21 cellular contexts compared by ENCODE assay signal in the genomic region with DNA sequence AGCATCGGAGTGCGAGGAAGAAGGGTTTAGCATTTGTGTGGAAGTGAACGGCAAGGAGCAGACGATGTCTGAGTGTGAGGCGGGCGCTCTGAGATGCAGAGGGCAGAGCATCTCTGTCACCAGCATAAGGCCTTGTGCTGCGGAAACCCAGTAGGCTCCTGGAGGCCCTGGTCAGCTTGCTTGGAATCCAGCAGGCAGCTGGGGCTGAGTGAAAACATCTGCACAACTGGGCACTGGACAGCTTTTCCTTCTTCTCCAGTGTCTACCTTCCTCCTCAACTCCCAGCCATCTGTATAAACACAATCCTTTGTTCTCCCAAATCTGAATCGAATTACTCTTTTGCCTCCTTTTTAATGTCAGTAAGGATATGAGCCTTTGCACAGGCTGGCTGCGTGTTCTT.
"Had no signal": no experiment of that assay in that cellular context is flagged by ENCODE, and none has a peak within 500 bp of the region (broad histone marks: within the 10 kb centered on the region; RNA-seq: fewer than 3 reads in every experiment).

No MANE protein-coding gene starts in this region.

- H3K27ac ChIP-seq: esophagus squamous epithelium, pancreas, sigmoid colon, testis, tibial artery had no signal

- H3K4me1 Mint-ChIP-seq: natural killer cell; stimulated activated memory B cell treated with anti-CD40 and anti-IgM and Interleukin-4, amounts not matched to agents 10 μg/mL and 1 μg/mL and 100 μg/mL, for 72 hours had no signal

- DNase-seq: caudate nucleus; cerebellar nuclear complex; cortex of kidney; effector memory CD8-positive, alpha-beta T cell; erythroblast; esophagus squamous epithelium; head of caudate nucleus; mammary epithelial cell; natural killer cell; occipital lobe; pancreas; sigmoid colon; stimulated activated CD4-positive, alpha-beta T cell treated with anti-CD3 and anti-CD28 coated beads, Interleukin-2, amount 100 ng/mL, for 24 hours; stimulated activated CD4-positive, alpha-beta T cell treated with anti-CD3 and anti-CD28 coated beads, Interleukin-4, amount 100 ng/mL, for 4 hours; stimulated activated naive CD8-positive, alpha-beta T cell treated with anti-CD3 and anti-CD28 coated beads, Interleukin-15, Interleukin-2, amounts not matched to agents 100 U/mL and 50 U/mL, for 24 hours; substantia nigra; testis; tibial artery had no signal

- H3K36me3 Mint-ChIP-seq: natural killer cell; stimulated activated memory B cell treated with anti-CD40 and anti-IgM and Interleukin-4, amounts not matched to agents 10 μg/mL and 1 μg/mL and 100 μg/mL, for 72 hours; type B pancreatic cell had no signal

- H3K9me3 Mint-ChIP-seq: effector memory CD8-positive, alpha-beta T cell; type B pancreatic cell had no signal

- H3K4me1 ChIP-seq: esophagus squamous epithelium, pancreas, testis, tibial artery had no signal

- ATAC-seq: effector memory CD8-positive, alpha-beta T cell; left lobe of liver; natural killer cell; pancreas; stimulated activated memory B cell treated with anti-CD40 and anti-IgM and Interleukin-4, amounts not matched to agents 10 μg/mL and 1 μg/mL and 100 μg/mL, for 72 hours; stimulated activated naive CD8-positive, alpha-beta T cell treated with anti-CD3 and anti-CD28 coated beads, Interleukin-15, Interleukin-2, amounts not matched to agents 100 U/mL and 50 U/mL, for 24 hours had no signal

- H3K9me3 ChIP-seq: esophagus squamous epithelium, pancreas, sigmoid colon, testis, tibial artery had no signal

- H3K4me3 ChIP-seq: esophagus squamous epithelium, pancreas, sigmoid colon, testis, tibial artery had no signal

- H3K4me3 Mint-ChIP-seq: effector memory CD8-positive, alpha-beta T cell; natural killer cell; stimulated activated memory B cell treated with anti-CD40 and anti-IgM and Interleukin-4, amounts not matched to agents 10 μg/mL and 1 μg/mL and 100 μg/mL, for 72 hours; type B pancreatic cell had no signal

- H3K27ac Mint-ChIP-seq: effector memory CD8-positive, alpha-beta T cell; natural killer cell; stimulated activated memory B cell treated with anti-CD40 and anti-IgM and Interleukin-4, amounts not matched to agents 10 μg/mL and 1 μg/mL and 100 μg/mL, for 72 hours; type B pancreatic cell had no signal

- H3K27me3 Mint-ChIP-seq: type B pancreatic cell had no signal

- H3K27me3 ChIP-seq: esophagus squamous epithelium, pancreas, sigmoid colon, testis had no signal

- H3K36me3 ChIP-seq: esophagus squamous epithelium, pancreas, tibial artery had no signal
